17 cellular contexts compared by ENCODE assay signal in genomic region chr5:147539053-147539452, GRCh38. TPM values are rescaled to one million over a fixed set of nuclear protein-coding genes. Genes with fewer than 3 reads are reported as not detected.
DNase-seq lines count a peak whose midpoint lies in the region; ATAC-seq and TF ChIP-seq lines count a peak whose summit lies in the region.
"Had no signal": no experiment of that assay in that cellular context is flagged by ENCODE, and none has a peak within 500 bp of the region (broad histone marks: within the 10 kb centered on the region; RNA-seq: fewer than 3 reads in every experiment).

No MANE protein-coding gene starts in this region.

- ATAC-seq in HG03432 (IDR thresholded peaks at IDR 0.05; ENCODE audit: unreplicated experiment): no peak
- ATAC-seq: stimulated activated memory B cell treated with anti-CD40 and anti-IgM and Interleukin-4, amounts not matched to agents 10 μg/mL and 1 μg/mL and 100 μg/mL, for 72 hours; upper lobe of right lung had no signal

- in situ Hi-C loops in GM13977 (cut with MboI; ENCODE audit: low pct_unique_long_range_greater_than_20kb, low sequenced_read_pairs, unreplicated experiment): no loop called here

- no peak for TF ChIP-seq CTCF in choroid plexus epithelial cell (conservative IDR thresholded peaks at IDR 0.05; ENCODE audit: low read depth, low read length)
- no peak for TF ChIP-seq CTCF in GM13977 (IDR thresholded peaks at IDR 0.05; ENCODE audit: extremely low read depth, insufficient read depth, missing control alignments)

- DNase-seq in Daoy (ENCODE audit: low read depth): peak; percentile 77
- DNase-seq in NCI-H446 treated with DMSO at 0.1 percent for 48 hours (lab: John Stamatoyannopoulos, UW): peak; percentile 66
- peak; percentile 30 for DNase-seq in choroid plexus epithelial cell (ENCODE audit: low read depth)
- DNase-seq in lung microvascular endothelial cell (ENCODE audit: low read depth in 2 of 2): peak; percentile 23 to 54
- DNase-seq in GM13977 (ENCODE audit: low spot score): no peak
- DNase-seq in SHP77 (lab: John Stamatoyannopoulos, UW): no peak
- no peak for DNase-seq in NCI-H748 (lab: John Stamatoyannopoulos, UW; ENCODE audit: unreplicated experiment)
- DNase-seq: activated effector memory CD4-positive, alpha-beta T cell treated with Interleukin-2 at 50 U/mL for 16 hours; immature natural killer cell; NCI-H1417; NCI-H345; pancreas; upper lobe of right lung had no signal

- H3K4me3 ChIP-seq in choroid plexus epithelial cell (ENCODE audit: low read depth, low read length): no peak overlapping the region
- H3K4me3 ChIP-seq: HAP-1, pancreas, skin epidermis, upper lobe of right lung had no signal

RNA-seq across cellular contexts. Expression of gene DPYSL3, which starts 29.2 kb away (rescaled TPM):
- total RNA-seq in Daoy (2014; rRNA removed; shearing (Covaris generic)): 133 and 141 TPM in 2 replicates
- 11.3 and 35.1 TPM in 2 replicates for total RNA-seq in lung microvascular endothelial cell

Comparison
In these comparisons a context has a peak if more than half of its experiments do, and no peak if none do; other contexts are left out.
1. DNase-seq: peak in Daoy (single experiment), NCI-H446 treated with DMSO at 0.1 percent for 48 hours (single experiment), choroid plexus epithelial cell (single experiment) and lung microvascular endothelial cell (2 of 2); none in GM13977 (single experiment), SHP77 (0 of 2) and NCI-H748 (single experiment).